ENCODE assay signal across 18 cellular contexts in genomic region chr11:126072141-126072741, GRCh38. TPM values are rescaled to one million over a fixed set of nuclear protein-coding genes. Genes with fewer than 3 reads are reported as not detected.
A peak's percentile ranks its signal among the peaks of the same experiment; 100 is the strongest.
DNase-seq lines count a peak whose midpoint lies in the region; ATAC-seq, FAIRE-seq and TF ChIP-seq lines count a peak whose summit lies in the region.
"Had no signal": no experiment of that assay in that cellular context is flagged by ENCODE, and none has a peak within 500 bp of the region (broad histone marks: within the 10 kb centered on the region; RNA-seq: fewer than 3 reads in every experiment).

No MANE protein-coding gene starts in this region.

- DNase-seq in NCI-H2196 (lab: John Stamatoyannopoulos, UW; ENCODE audit: unreplicated experiment), result peak; percentile 34
- DNase-seq in NCI-H2196 treated with DMSO at 0.1 percent for 48 hours (lab: John Stamatoyannopoulos, UW; ENCODE audit: unreplicated experiment), result no peak
- DNase-seq in NCI-H748 treated with DMSO at 0.1 percent for 48 hours (lab: John Stamatoyannopoulos, UW), result peak; percentile 67
- no peak for DNase-seq in endodermal cell
- DNase-seq in urothelium cell line (ENCODE audit: low spot score), result peak; percentile 13
- DNase-seq in retina, result no peak
- no peak for DNase-seq in activated naive CD4-positive, alpha-beta T cell treated with anti-CD3 and anti-CD28 coated beads, Interleukin-2, amount 50 U/mL, for 72 hours (ENCODE audit: low spot score in 2 of 2)
- no peak for DNase-seq in GM10248 (ENCODE audit: extremely low spot score)
- DNase-seq: activated CD4-positive, alpha-beta memory T cell treated with anti-CD3 and anti-CD28 coated beads, Interleukin-2, amount 10 ng/mL, durations not matched to agents 7 days and 5 days; body of pancreas; CD4-positive, alpha-beta T cell; Kasumi-1; NCI-H345; T-helper 9 cell had no signal

- H3K36me3 Mint-ChIP-seq in endodermal cell (ENCODE audit: low read depth), result no peaks in the 10 kb centered on the region
- H3K36me3 Mint-ChIP-seq in activated naive CD4-positive, alpha-beta T cell treated with anti-CD3 and anti-CD28 coated beads, Interleukin-2, amount 50 U/mL, for 72 hours, result no peaks in the 10 kb centered on the region

- H3K4me1 ChIP-seq in endodermal cell (ENCODE audit: control insufficient read depth, insufficient read depth, low read length), result no peaks in the 10 kb centered on the region
- H3K4me1 ChIP-seq: body of pancreas had no signal

- no peak for FAIRE-seq in urothelium cell line (lab: Jason Lieb, UNC)

- peaks cover 96% of the 10 kb centered on the region for H3K27me3 ChIP-seq in endodermal cell (ENCODE audit: control insufficient read depth, insufficient read depth, low read length, poor library complexity, severe bottlenecking)
- H3K27me3 ChIP-seq: body of pancreas had no signal

- H3K27me3 Mint-ChIP-seq in endodermal cell (ENCODE audit: insufficient read depth), result peaks cover 60% of the 10 kb centered on the region
- H3K27me3 Mint-ChIP-seq: CD4-positive, alpha-beta T cell had no signal

- CTCF ChIA-PET in GM10248 (lab: Yijun Ruan, JAX), result interaction anchor here (1.1 to 1.4 kb wide), 2 partner anchors 16 to 17 kb away, joined by 3 to 4 read pairs; no protein-coding TSS in a partner anchor

- H3K9ac ChIP-seq in endodermal cell (ENCODE audit: extremely low read depth, low read length, poor library complexity, severe bottlenecking), result no peak overlapping the region

- peaks cover 21% of the 10 kb centered on the region for H3K4me1 Mint-ChIP-seq in endodermal cell
- H3K4me1 Mint-ChIP-seq: activated CD4-positive, alpha-beta memory T cell treated with anti-CD3 and anti-CD28 coated beads, Interleukin-2, amount 10 ng/mL, durations not matched to agents 7 days and 5 days; activated T-helper 17 cell treated with anti-CD3 and anti-CD28 coated beads, Interleukin-2, amount 50 U/mL, for 72 hours had no signal

- no peaks in the 10 kb centered on the region for H3K9me3 ChIP-seq in endodermal cell (ENCODE audit: control insufficient read depth, low read length)
- H3K9me3 ChIP-seq: body of pancreas, neutrophil had no signal

- WGBS in endodermal cell (ENCODE audit: insufficient coverage in 1 of 2, insufficient read length in 1 of 2), 2 experiments, result 73% methylated on average over 5 of the region's 5 CpGs; no CpG with 5 or more reads in 1 of the 2 experiments

- no peak for ATAC-seq in activated naive CD4-positive, alpha-beta T cell treated with anti-CD3 and anti-CD28 coated beads, Interleukin-2, amount 50 U/mL, for 72 hours
- ATAC-seq: activated T-helper 17 cell treated with anti-CD3 and anti-CD28 coated beads, Interleukin-2, amount 50 U/mL, for 72 hours; body of pancreas; HCT116 had no signal

- POLR2A ChIA-PET in GM10248 (lab: Yijun Ruan, JAX), result no interaction called here

- no peaks in the 10 kb centered on the region for H3K9me3 Mint-ChIP-seq in endodermal cell
- no peaks in the 10 kb centered on the region for H3K9me3 Mint-ChIP-seq in activated naive CD4-positive, alpha-beta T cell treated with anti-CD3 and anti-CD28 coated beads, Interleukin-2, amount 50 U/mL, for 72 hours
- H3K9me3 Mint-ChIP-seq: activated CD4-positive, alpha-beta memory T cell treated with anti-CD3 and anti-CD28 coated beads, Interleukin-2, amount 10 ng/mL, durations not matched to agents 7 days and 5 days; activated T-helper 17 cell treated with anti-CD3 and anti-CD28 coated beads, Interleukin-2, amount 50 U/mL, for 72 hours; CD4-positive, alpha-beta T cell had no signal

- no peak overlapping the region for H3K4me3 ChIP-seq in endodermal cell (ENCODE audit: low read length)
- H3K4me3 ChIP-seq: body of pancreas had no signal

- no peak overlapping the region for H3K27ac Mint-ChIP-seq in endodermal cell
- no peak overlapping the region for H3K27ac Mint-ChIP-seq in activated naive CD4-positive, alpha-beta T cell treated with anti-CD3 and anti-CD28 coated beads, Interleukin-2, amount 50 U/mL, for 72 hours
- H3K27ac Mint-ChIP-seq: activated CD4-positive, alpha-beta memory T cell treated with anti-CD3 and anti-CD28 coated beads, Interleukin-2, amount 10 ng/mL, durations not matched to agents 7 days and 5 days; activated T-helper 17 cell treated with anti-CD3 and anti-CD28 coated beads, Interleukin-2, amount 50 U/mL, for 72 hours; CD4-positive, alpha-beta T cell had no signal

- H3K27ac ChIP-seq in endodermal cell (ENCODE audit: low read depth, low read length), result peak overlapping the region; percentile 13
- H3K27ac ChIP-seq: body of pancreas, HL-60, neutrophil had no signal

- TF ChIP-seq CTCF in endodermal cell (conservative IDR thresholded peaks at IDR 0.05) (no peak), GM10248 (IDR thresholded peaks at IDR 0.05; ENCODE audit: control extremely low read depth, extremely low read depth, low read depth, missing control alignments) (no peak)

- no peaks in the 10 kb centered on the region for H3K36me3 ChIP-seq in endodermal cell (ENCODE audit: control insufficient read depth, insufficient read depth, low read length)
- H3K36me3 ChIP-seq: neutrophil had no signal

- no peak overlapping the region for H3K4me3 Mint-ChIP-seq in endodermal cell
- H3K4me3 Mint-ChIP-seq: activated CD4-positive, alpha-beta memory T cell treated with anti-CD3 and anti-CD28 coated beads, Interleukin-2, amount 10 ng/mL, durations not matched to agents 7 days and 5 days; activated T-helper 17 cell treated with anti-CD3 and anti-CD28 coated beads, Interleukin-2, amount 50 U/mL, for 72 hours; CD4-positive, alpha-beta T cell had no signal

RNA-seq across cellular contexts. Expression of gene CDON, which starts 9.6 kb away (rescaled TPM):
- total RNA-seq in endodermal cell, result 10 to 100 TPM; 19.2 to 24.5 TPM
- 88.2 TPM for polyA plus RNA-seq in endodermal cell (2013, experiment 1 of 2)
- 73.3 TPM for polyA plus RNA-seq in endodermal cell (2013, experiment 2 of 2)
- 1 to 10 TPM; 2.8 to 6.9 TPM for total RNA-seq in activated naive CD4-positive, alpha-beta T cell treated with anti-CD3 and anti-CD28 coated beads, Interleukin-2, amount 50 U/mL, for 72 hours

Comparison
In these comparisons a context has a peak if more than half of its experiments do, and no peak if none do; other contexts are left out.
1. DNase-seq: peak in NCI-H2196 (single experiment), NCI-H748 treated with DMSO at 0.1 percent for 48 hours (single experiment) and urothelium cell line (single experiment); none in NCI-H2196 treated with DMSO at 0.1 percent for 48 hours (single experiment), endodermal cell (single experiment), retina (single experiment), activated naive CD4-positive, alpha-beta T cell treated with anti-CD3 and anti-CD28 coated beads, Interleukin-2, amount 50 U/mL, for 72 hours (0 of 2) and GM10248 (single experiment).